Comparison of ENCODE assay signal across 18 cellular contexts in the genomic region with DNA sequence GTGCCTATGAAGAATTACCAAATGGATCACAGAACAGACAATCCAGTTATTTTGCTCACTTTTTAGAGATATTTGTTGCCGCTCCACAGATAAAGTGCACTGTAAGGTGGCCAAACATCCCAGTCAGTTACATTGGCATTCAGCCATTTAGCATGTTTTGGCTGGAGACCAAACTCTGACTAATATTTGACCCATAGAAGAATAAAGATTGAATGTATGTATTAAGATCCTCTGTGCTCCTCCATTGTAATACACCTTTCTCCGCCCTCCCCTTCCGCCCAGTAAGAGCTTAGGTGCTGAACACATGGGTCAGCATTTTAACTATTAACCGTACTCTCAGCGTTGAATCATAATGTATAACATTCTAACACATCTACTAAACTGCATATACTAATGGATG.
A peak's percentile ranks its signal among the peaks of the same experiment; 100 is the strongest.
DNase-seq lines count a peak whose midpoint lies in the region; ATAC-seq and TF ChIP-seq lines count a peak whose summit lies in the region.
"Had no signal": no experiment of that assay in that cellular context is flagged by ENCODE, and none has a peak within 500 bp of the region (broad histone marks: within the 10 kb centered on the region; RNA-seq: fewer than 3 reads in every experiment).

No MANE protein-coding gene starts in this region.

- H3K27me3 ChIP-seq in BE2C, result no peaks in the 10 kb centered on the region
- no peaks in the 10 kb centered on the region for H3K27me3 ChIP-seq in brain microvascular endothelial cell (replicated peaks)
- no peaks in the 10 kb centered on the region for H3K27me3 ChIP-seq in Peyer's patch
- H3K27me3 ChIP-seq: adrenal gland, right lobe of liver had no signal

- DNase-seq in BE2C (peak; percentile 6), HT1080 (ENCODE audit: low read depth) (peak; percentile 52), brain microvascular endothelial cell (peak; percentile 80), glomerular endothelial cell (ENCODE audit: extremely low read depth, low read depth, low spot score) (peak; percentile 63), HEK293T (ENCODE audit: extremely low spot score) (no peak), NCI-H1417 (lab: John Stamatoyannopoulos, UW) (no peak), Peyer's patch (no peak)
- DNase-seq: activated CD4-positive, alpha-beta T cell treated with anti-CD3 and anti-CD28 coated beads, Interleukin-2, amount 50 U/mL, for 1 hour; activated T-cell treated with anti-CD3 and anti-CD28 coated beads, Interleukin-2, amount 50 U/mL, for 24 hours; adrenal gland; NCI-H1105; NK-92 treated with Interleukin-12 subunit alpha and Interleukin-12 subunit beta, amount 100 ng/mL, for 24 hours; right lobe of liver; SHP77 treated with DMSO at 0.1 percent for 48 hours; stimulated activated CD4-positive, alpha-beta T cell treated with anti-CD3 and anti-CD28 coated beads, Interleukin-4, amount 100 ng/mL, for 1 hour had no signal

- H3K27ac ChIP-seq in brain microvascular endothelial cell (no peak overlapping the region), Peyer's patch (no peak overlapping the region)
- H3K27ac ChIP-seq: adrenal gland, right lobe of liver had no signal

- H3K4me3 ChIP-seq in BE2C (ENCODE audit: low read depth, low read length), result no peak overlapping the region
- H3K4me3 ChIP-seq in brain microvascular endothelial cell (ENCODE audit: low read depth, low read length), result no peak overlapping the region
- H3K4me3 ChIP-seq in Peyer's patch, result no peak overlapping the region
- H3K4me3 ChIP-seq: adrenal gland, lung, right lobe of liver, thoracic aorta had no signal

- TF ChIP-seq POLR2A in Peyer's patch (IDR thresholded peaks at IDR 0.05), result no peak

- peaks cover 56% of the 10 kb centered on the region for H3K36me3 ChIP-seq in BE2C
- peaks cover 12% of the 10 kb centered on the region for H3K36me3 ChIP-seq in brain microvascular endothelial cell (replicated peaks)
- peaks cover 0 to 30% (median 0%) of the 10 kb centered on the region in 3 donors for H3K36me3 ChIP-seq in Peyer's patch

- peaks cover 12% of the 10 kb centered on the region for H3K4me1 ChIP-seq in BE2C
- H3K4me1 ChIP-seq in Peyer's patch, result no peaks in the 10 kb centered on the region
- H3K4me1 ChIP-seq: adrenal gland, right lobe of liver had no signal

- POLR2A ChIA-PET in HEK293T (lab: Yijun Ruan, JAX), result no interaction called here

- in situ Hi-C loops in brain microvascular endothelial cell (cut with HindIII; ENCODE audit: low pct_ligation_motif_present, low sequenced_read_pairs), result loop anchor here (25.0 kb wide), 1 partner anchor 192 kb away; no protein-coding TSS in a partner anchor

- no peak for TF ChIP-seq CTCF in BE2C (IDR thresholded peaks at IDR 0.05; ENCODE audit: low read depth, low read length)
- TF ChIP-seq CTCF in brain microvascular endothelial cell (IDR thresholded peaks at IDR 0.05; ENCODE audit: low read depth, low read length, missing control alignments), result no peak
- TF ChIP-seq CTCF in Peyer's patch (IDR thresholded peaks at IDR 0.05), result no peak

- H3K9me3 ChIP-seq in BE2C (no peaks in the 10 kb centered on the region), Peyer's patch (no peaks in the 10 kb centered on the region)
- H3K9me3 ChIP-seq: adrenal gland, right lobe of liver, thoracic aorta had no signal

- CTCF ChIA-PET in HEK293T (lab: Yijun Ruan, JAX), result no interaction called here

- no peak for ATAC-seq in GM18858 (IDR thresholded peaks at IDR 0.05; ENCODE audit: unreplicated experiment)
- ATAC-seq: right lobe of liver had no signal

TF ChIP-seq in HEK293T, 16 proteins besides CTCF, POLR2A, EP300 and RAD21:
- no peak for TF ChIP-seq L3MBTL2 (conservative IDR thresholded peaks at IDR 0.05)
- no peak for TF ChIP-seq FOXM1 (IDR thresholded peaks at IDR 0.05; ENCODE audit: borderline replicate concordance)
- TF ChIP-seq, protein P1, sequence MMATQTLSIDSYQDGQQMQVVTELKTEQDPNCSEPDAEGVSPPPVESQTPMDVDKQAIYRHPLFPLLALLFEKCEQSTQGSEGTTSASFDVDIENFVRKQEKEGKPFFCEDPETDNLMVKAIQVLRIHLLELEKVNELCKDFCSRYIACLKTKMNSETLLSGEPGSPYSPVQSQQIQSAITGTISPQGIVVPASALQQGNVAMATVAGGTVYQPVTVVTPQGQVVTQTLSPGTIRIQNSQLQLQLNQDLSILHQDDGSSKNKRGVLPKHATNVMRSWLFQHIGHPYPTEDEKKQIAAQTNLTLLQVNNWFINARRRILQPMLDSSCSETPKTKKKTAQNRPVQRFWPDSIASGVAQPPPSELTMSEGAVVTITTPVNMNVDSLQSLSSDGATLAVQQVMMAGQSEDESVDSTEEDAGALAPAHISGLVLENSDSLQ (IDR thresholded peaks at IDR 0.05), result no peak
- TF ChIP-seq ELF4 (IDR thresholded peaks at IDR 0.05), result no peak
- TF ChIP-seq FOXA1 (IDR thresholded peaks at IDR 0.05), result no peak
- no peak for TF ChIP-seq CTBP1 (IDR thresholded peaks at IDR 0.05; ENCODE audit: borderline replicate concordance)
- no peak for TF ChIP-seq ARNT (IDR thresholded peaks at IDR 0.05)
- no peak for TF ChIP-seq ZNF384 (IDR thresholded peaks at IDR 0.05)
- TF ChIP-seq TARDBP (IDR thresholded peaks at IDR 0.05), result no peak
- TF ChIP-seq SUZ12 (IDR thresholded peaks at IDR 0.05), result no peak
- no peak for TF ChIP-seq BHLHE40 (IDR thresholded peaks at IDR 0.05; ENCODE audit: borderline replicate concordance)
- TF ChIP-seq FOXK2 (IDR thresholded peaks at IDR 0.05), result no peak
- TF ChIP-seq HDGF (IDR thresholded peaks at IDR 0.05; ENCODE audit: borderline replicate concordance), result no peak
- no peak for TF ChIP-seq SP1 (IDR thresholded peaks at IDR 0.05)
- TF ChIP-seq NFRKB (IDR thresholded peaks at IDR 0.05), result no peak
- no peak for TF ChIP-seq LEF1 (IDR thresholded peaks at IDR 0.05; ENCODE audit: borderline replicate concordance)
TF ChIP-seq in HEK293T: peak in this region for 0.

Comparison
In these comparisons a context has a peak if more than half of its experiments do, and no peak if none do; other contexts are left out.
1. DNase-seq: peak in BE2C (single experiment), HT1080 (single experiment), brain microvascular endothelial cell (single experiment) and glomerular endothelial cell (single experiment); none in HEK293T (single experiment), NCI-H1417 (0 of 3) and Peyer's patch (0 of 3).